In genomic region chr7:137656850-137657232, GRCh38 we compare ENCODE assay signal across 10 cellular contexts.
"Had no signal": no experiment of that assay in that cellular context is flagged by ENCODE, and none has a peak within 500 bp of the region (broad histone marks: within the 10 kb centered on the region; RNA-seq: fewer than 3 reads in every experiment).

No MANE protein-coding gene starts in this region.

- H3K9me3 ChIP-seq: lower lobe of right lung, neutrophil, prostate gland, suprapubic skin, upper lobe of right lung had no signal

- H3K36me3 Mint-ChIP-seq: activated CD8-positive, alpha-beta memory T cell treated with anti-CD3 and anti-CD28 coated beads, Interleukin-2, amount 10 ng/mL, durations not matched to agents 7 days and 5 days; activated naive CD8-positive, alpha-beta T cell; naive thymus-derived CD4-positive, alpha-beta T cell had no signal

- DNase-seq: activated gamma-delta T cell had no signal

- H3K4me1 Mint-ChIP-seq: activated CD8-positive, alpha-beta memory T cell treated with anti-CD3 and anti-CD28 coated beads, Interleukin-2, amount 10 ng/mL, durations not matched to agents 7 days and 5 days had no signal

- H3K4me1 ChIP-seq: prostate gland had no signal

- H3K36me3 ChIP-seq: lower lobe of right lung, neutrophil, prostate gland, suprapubic skin, upper lobe of right lung had no signal

- H3K4me3 ChIP-seq: lower lobe of right lung, prostate gland, suprapubic skin, upper lobe of right lung had no signal

- H3K27me3 ChIP-seq: suprapubic skin, upper lobe of right lung had no signal

- H3K4me3 Mint-ChIP-seq: activated CD8-positive, alpha-beta memory T cell treated with anti-CD3 and anti-CD28 coated beads, Interleukin-2, amount 10 ng/mL, durations not matched to agents 7 days and 5 days; activated naive CD8-positive, alpha-beta T cell; activated T-cell treated with anti-CD3 and anti-CD28 coated beads, Interleukin-2, amount 50 U/mL, for 24 hours; naive thymus-derived CD4-positive, alpha-beta T cell had no signal

- H3K27ac Mint-ChIP-seq: activated CD8-positive, alpha-beta memory T cell treated with anti-CD3 and anti-CD28 coated beads, Interleukin-2, amount 10 ng/mL, durations not matched to agents 7 days and 5 days; activated naive CD8-positive, alpha-beta T cell; activated T-cell treated with anti-CD3 and anti-CD28 coated beads, Interleukin-2, amount 50 U/mL, for 24 hours; naive thymus-derived CD4-positive, alpha-beta T cell had no signal

- H3K9me3 Mint-ChIP-seq: activated T-cell treated with anti-CD3 and anti-CD28 coated beads, Interleukin-2, amount 50 U/mL, for 24 hours; naive thymus-derived CD4-positive, alpha-beta T cell had no signal

- H3K27ac ChIP-seq: lower lobe of right lung, neutrophil, prostate gland, suprapubic skin, upper lobe of right lung had no signal
